Comparison of ENCODE assay signal across 9 cellular contexts in genomic region chr13:78806457-78806856, GRCh38.
DNase-seq lines count a peak whose midpoint lies in the region; ATAC-seq and TF ChIP-seq lines count a peak whose summit lies in the region.
"Had no signal": no experiment of that assay in that cellular context is flagged by ENCODE, and none has a peak within 500 bp of the region (broad histone marks: within the 10 kb centered on the region; RNA-seq: fewer than 3 reads in every experiment).

No MANE protein-coding gene starts in this region.

- intact Hi-C loops in left ventricle myocardium inferior (cut with micrococcal nuclease): no loop called here
- intact Hi-C loops in right cardiac atrium (cut with DNase I): no loop called here
- intact Hi-C loops in upper lobe of right lung (cut with DNase I): no loop called here
- intact Hi-C loops in Calu3 (cut with micrococcal nuclease; ENCODE audit: unreplicated experiment): no loop called here

- H3K9me3 Mint-ChIP-seq in Calu3 (ENCODE audit: low read depth, unreplicated experiment): no peaks in the 10 kb centered on the region

- H3K27me3 Mint-ChIP-seq in Calu3 (ENCODE audit: unreplicated experiment): no peaks in the 10 kb centered on the region

- no peak overlapping the region for H3K27ac Mint-ChIP-seq in Calu3 (ENCODE audit: unreplicated experiment)

- CTCF ChIA-PET in Calu3 (lab: Charles Lee): no interaction called here

- in situ Hi-C loops in astrocyte of the spinal cord (cut with HindIII; ENCODE audit: low sequenced_read_pairs): no loop called here

- no peak for DNase-seq in left ventricle myocardium inferior
- DNase-seq in right cardiac atrium: no peak
- DNase-seq in astrocyte of the spinal cord (ENCODE audit: low read depth, low spot score): no peak
- no peak for DNase-seq in upper lobe of right lung
- no peak for DNase-seq in coronary artery (ENCODE audit: low spot score)
- no peak for DNase-seq in Calu3
- DNase-seq: NCI-H524 treated with DMSO at 0.1 percent for 48 hours had no signal

- no peak for ATAC-seq in right cardiac atrium
- peak; percentile 80 for ATAC-seq in HG03354 (IDR thresholded peaks at IDR 0.05; ENCODE audit: poor library complexity, severe bottlenecking, unreplicated experiment)
- ATAC-seq in upper lobe of right lung: no peak
- ATAC-seq in GM19397 (IDR thresholded peaks at IDR 0.05; ENCODE audit: unreplicated experiment): no peak

- BruUV-seq in Calu3 (replicated peaks; lab: Mats Ljungman, UMichigan): no TSS peak

- peak; percentile 33 for TF ChIP-seq CTCF in left ventricle myocardium inferior (IDR thresholded peaks at IDR 0.05; ENCODE audit: borderline replicate concordance)
- peak; percentile 33 for TF ChIP-seq CTCF in astrocyte of the spinal cord (IDR thresholded peaks at IDR 0.05; ENCODE audit: low read depth, low read length)
- TF ChIP-seq CTCF in upper lobe of right lung (IDR thresholded peaks at IDR 0.05): peak; percentile 44
- TF ChIP-seq CTCF in coronary artery (IDR thresholded peaks at IDR 0.05): no peak
- no peak for TF ChIP-seq CTCF in Calu3 (IDR thresholded peaks at IDR 0.05; ENCODE audit: unreplicated experiment)

- WGBS in right cardiac atrium: 59% methylated on average over 4 of the region's 4 CpGs

- no peaks in the 10 kb centered on the region for H3K36me3 Mint-ChIP-seq in Calu3 (ENCODE audit: insufficient read depth, unreplicated experiment)

- H3K9me3 ChIP-seq in left ventricle myocardium inferior (replicated peaks) (peaks cover 4% of the 10 kb centered on the region), right cardiac atrium (ENCODE audit: control insufficient read depth, low read length) (no peaks in the 10 kb centered on the region), upper lobe of right lung (no peaks in the 10 kb centered on the region)

- no peak overlapping the region for H3K4me3 Mint-ChIP-seq in Calu3 (ENCODE audit: low read depth, unreplicated experiment)

- H3K27me3 ChIP-seq in left ventricle myocardium inferior (ENCODE audit: low read depth) (no peaks in the 10 kb centered on the region), right cardiac atrium (ENCODE audit: control insufficient read depth, insufficient read depth) (no peaks in the 10 kb centered on the region), upper lobe of right lung (no peaks in the 10 kb centered on the region)

- no peaks in the 10 kb centered on the region for H3K4me1 ChIP-seq in left ventricle myocardium inferior
- no peaks in the 10 kb centered on the region for H3K4me1 ChIP-seq in right cardiac atrium (ENCODE audit: control insufficient read depth, insufficient read depth, low read length)
- no peaks in the 10 kb centered on the region for H3K4me1 ChIP-seq in upper lobe of right lung

- no peaks in the 10 kb centered on the region for H3K36me3 ChIP-seq in left ventricle myocardium inferior
- no peaks in the 10 kb centered on the region for H3K36me3 ChIP-seq in upper lobe of right lung

- H3K27ac ChIP-seq in left ventricle myocardium inferior (replicated peaks): no peak overlapping the region
- no peak overlapping the region for H3K27ac ChIP-seq in right cardiac atrium (ENCODE audit: low read length)
- no peak overlapping the region for H3K27ac ChIP-seq in upper lobe of right lung
- H3K27ac ChIP-seq in coronary artery: no peak overlapping the region

- H3K4me1 Mint-ChIP-seq in Calu3 (ENCODE audit: low read depth, unreplicated experiment): no peaks in the 10 kb centered on the region

- H3K4me3 ChIP-seq in left ventricle myocardium inferior (no peak overlapping the region), right cardiac atrium (ENCODE audit: low read length) (no peak overlapping the region), astrocyte of the spinal cord (ENCODE audit: low read depth, low read length) (no peak overlapping the region), upper lobe of right lung (no peak overlapping the region), coronary artery (no peak overlapping the region)

Comparison
In these comparisons a context has a peak if more than half of its experiments do, and no peak if none do; other contexts are left out.
1. CTCF ChIP-seq: peak in left ventricle myocardium inferior (single experiment), astrocyte of the spinal cord (single experiment) and upper lobe of right lung (single experiment); none in coronary artery (single experiment) and Calu3 (single experiment).